Comparison of ENCODE assay signal across 11 cellular contexts in the genomic region with DNA sequence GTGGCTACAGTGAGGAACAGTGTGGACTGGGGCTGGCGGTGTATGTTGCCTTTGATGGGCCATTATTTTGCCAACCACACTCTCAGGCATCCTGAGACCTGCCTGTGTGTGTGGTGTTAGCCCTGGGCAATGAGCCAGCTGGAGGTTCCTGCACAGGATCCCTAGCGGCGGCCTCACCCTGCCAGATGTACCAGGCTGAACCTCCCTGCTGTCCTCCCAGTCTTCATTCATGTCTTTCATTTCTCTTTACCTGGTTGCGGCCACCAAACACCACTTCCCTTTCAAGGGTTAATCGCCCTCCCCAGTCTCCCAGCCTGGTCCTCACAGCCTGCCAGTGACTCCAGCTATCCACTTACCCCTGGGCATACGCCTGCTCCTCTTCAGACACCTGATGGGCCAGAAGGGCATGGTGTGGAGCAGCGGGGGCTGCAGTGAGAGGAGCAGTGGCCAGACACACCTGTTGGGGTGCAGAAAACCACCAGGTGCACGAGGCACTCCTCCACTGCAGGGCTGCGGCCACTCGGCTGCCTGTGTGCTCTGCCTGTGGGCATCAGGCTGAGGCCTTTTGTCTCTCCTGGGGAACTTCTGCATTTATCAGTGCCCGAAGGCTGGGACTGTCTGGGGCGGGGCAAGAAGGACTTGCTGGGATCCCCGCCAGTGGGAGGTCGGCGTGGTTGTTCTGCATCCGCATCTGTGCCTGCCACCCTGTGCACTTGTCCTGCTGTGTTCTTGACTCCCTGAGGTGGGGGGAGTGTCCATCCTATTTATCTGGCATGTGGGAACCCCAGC.
A peak's percentile ranks its signal among the peaks of the same experiment; 100 is the strongest.
DNase-seq lines count a peak whose midpoint lies in the region; ATAC-seq and TF ChIP-seq lines count a peak whose summit lies in the region.
"Had no signal": no experiment of that assay in that cellular context is flagged by ENCODE, and none has a peak within 500 bp of the region (broad histone marks: within the 10 kb centered on the region; RNA-seq: fewer than 3 reads in every experiment).

No MANE protein-coding gene starts in this region.

- H3K36me3 ChIP-seq in tibial artery, result no peaks in the 10 kb centered on the region

- POLR2A ChIA-PET in naive thymus-derived CD8-positive, alpha-beta T cell (lab: Charles Lee), result no interaction called here

- H3K9me3 ChIP-seq in tibial artery, result no peaks in the 10 kb centered on the region

- ATAC-seq in naive thymus-derived CD8-positive, alpha-beta T cell, result no peak
- ATAC-seq: Panc1 had no signal

- H3K27ac ChIP-seq in coronary artery, result no peak overlapping the region
- H3K27ac ChIP-seq in tibial artery, result no peak overlapping the region

- no peak overlapping the region for H3K27ac Mint-ChIP-seq in naive thymus-derived CD8-positive, alpha-beta T cell
- no peak overlapping the region for H3K27ac Mint-ChIP-seq in activated CD4-positive, alpha-beta T cell treated with anti-CD3 and anti-CD28 coated beads, Interleukin-2, amount 10 ng/mL, durations not matched to agents 24 days and 14 days
- H3K27ac Mint-ChIP-seq: nephron had no signal

- H3K27me3 Mint-ChIP-seq in naive thymus-derived CD8-positive, alpha-beta T cell, result peaks cover 0 to 48% (median 29%) of the 10 kb centered on the region in 5 donors
- peaks cover under 1% of the 10 kb centered on the region for H3K27me3 Mint-ChIP-seq in activated CD4-positive, alpha-beta T cell treated with anti-CD3 and anti-CD28 coated beads, Interleukin-2, amount 10 ng/mL, durations not matched to agents 24 days and 14 days

- peak; percentile 52 to 62 for DNase-seq in NOMO-1 (lab: John Stamatoyannopoulos, UW; ENCODE audit: unreplicated experiment in 2 of 2)
- DNase-seq in NOMO-1 treated with dmso at 0.1 percent for 144 hours (lab: John Stamatoyannopoulos, UW; ENCODE audit: unreplicated experiment), result no peak
- DNase-seq in NCI-H345 (lab: John Stamatoyannopoulos, UW), result peak; percentile 65
- peak; percentile 59 for DNase-seq in coronary artery (ENCODE audit: low spot score)
- DNase-seq in tibial artery, result peak; percentile 49 to 71
- DNase-seq in naive thymus-derived CD8-positive, alpha-beta T cell, result no peak
- DNase-seq in anterior cingulate cortex (lab: John Stamatoyannopoulos, UW), result no peak
- no peak for DNase-seq in activated CD4-positive, alpha-beta T cell treated with anti-CD3 and anti-CD28 coated beads, Interleukin-2, amount 10 ng/mL, durations not matched to agents 24 days and 14 days
- DNase-seq: central memory CD4-positive, alpha-beta T cell had no signal

- H3K27me3 ChIP-seq in tibial artery, result no peaks in the 10 kb centered on the region

- no peak for TF ChIP-seq CTCF in coronary artery (IDR thresholded peaks at IDR 0.05)
- no peak for TF ChIP-seq CTCF in tibial artery (IDR thresholded peaks at IDR 0.05)

- H3K4me1 ChIP-seq in tibial artery, result peaks cover 0 to 10% (median 7%) of the 10 kb centered on the region in 4 donors

- intact Hi-C loops in tibial artery (cut with DNase I; ENCODE audit: low total_unique reads), result no loop called here
- intact Hi-C loops in activated CD4-positive, alpha-beta T cell treated with anti-CD3 and anti-CD28 coated beads, Interleukin-2, amount 10 ng/mL, durations not matched to agents 24 days and 14 days (cut with micrococcal nuclease), result no loop called here

- no peaks in the 10 kb centered on the region for H3K36me3 Mint-ChIP-seq in naive thymus-derived CD8-positive, alpha-beta T cell
- H3K36me3 Mint-ChIP-seq in activated CD4-positive, alpha-beta T cell treated with anti-CD3 and anti-CD28 coated beads, Interleukin-2, amount 10 ng/mL, durations not matched to agents 24 days and 14 days (ENCODE audit: low read depth), result no peaks in the 10 kb centered on the region

- H3K9me3 Mint-ChIP-seq in naive thymus-derived CD8-positive, alpha-beta T cell, result no peaks in the 10 kb centered on the region
- no peaks in the 10 kb centered on the region for H3K9me3 Mint-ChIP-seq in activated CD4-positive, alpha-beta T cell treated with anti-CD3 and anti-CD28 coated beads, Interleukin-2, amount 10 ng/mL, durations not matched to agents 24 days and 14 days
- H3K9me3 Mint-ChIP-seq: nephron had no signal

- H3K4me1 Mint-ChIP-seq in naive thymus-derived CD8-positive, alpha-beta T cell, result peaks cover 6 to 21% (median 14%) of the 10 kb centered on the region in 4 donors
- H3K4me1 Mint-ChIP-seq in activated CD4-positive, alpha-beta T cell treated with anti-CD3 and anti-CD28 coated beads, Interleukin-2, amount 10 ng/mL, durations not matched to agents 24 days and 14 days, result peaks cover 8% of the 10 kb centered on the region

- H3K4me3 ChIP-seq in coronary artery, result no peak overlapping the region
- H3K4me3 ChIP-seq in tibial artery, result no peak overlapping the region

- H3K4me3 Mint-ChIP-seq in naive thymus-derived CD8-positive, alpha-beta T cell, result peak overlapping the region in 2 of 10 donors; percentile 19 to 24
- no peak overlapping the region for H3K4me3 Mint-ChIP-seq in activated CD4-positive, alpha-beta T cell treated with anti-CD3 and anti-CD28 coated beads, Interleukin-2, amount 10 ng/mL, durations not matched to agents 24 days and 14 days
- H3K4me3 Mint-ChIP-seq: nephron had no signal

Comparison
In these comparisons a context has a peak if more than half of its experiments do, and no peak if none do; other contexts are left out.
1. DNase-seq: peak in NOMO-1 (2 of 2), NCI-H345 (single experiment), coronary artery (single experiment) and tibial artery (2 of 2); none in NOMO-1 treated with dmso at 0.1 percent for 144 hours (single experiment), naive thymus-derived CD8-positive, alpha-beta T cell (0 of 10), anterior cingulate cortex (0 of 58) and activated CD4-positive, alpha-beta T cell treated with anti-CD3 and anti-CD28 coated beads, Interleukin-2, amount 10 ng/mL, durations not matched to agents 24 days and 14 days (single experiment).